Comparison of ENCODE assay signal across 8 cellular contexts in genomic region chr11:93895106-93895862, GRCh38. TPM values are rescaled to one million over a fixed set of nuclear protein-coding genes. Genes with fewer than 3 reads are reported as not detected.
A peak's percentile ranks its signal among the peaks of the same experiment; 100 is the strongest.
DNase-seq lines count a peak whose midpoint lies in the region; ATAC-seq and TF ChIP-seq lines count a peak whose summit lies in the region.

No MANE protein-coding gene starts in this region.

- H3K79me2 ChIP-seq in OCI-LY1 (ENCODE audit: insufficient read depth, low read length) = no peaks in the 10 kb centered on the region

- intact Hi-C loops in activated naive CD4-positive, alpha-beta T cell treated with anti-CD3 and anti-CD28 coated beads for 36 hours (cut with micrococcal nuclease) = loop anchor here (1.0 to 10.0 kb wide), 3 partner anchors 609 to 1240 kb away; no protein-coding TSS in a partner anchor
- intact Hi-C loops in right lobe of liver (cut with DNase I) = no loop called here

- no peaks in the 10 kb centered on the region for H3F3A ChIP-seq in OCI-LY1 (ENCODE audit: insufficient read depth, low read length)

- 38% methylated on average over 5 of the region's 5 CpGs for WGBS in right lobe of liver (ENCODE audit: insufficient coverage, low coverage, low lambda C conversion rate, missing lambda C conversion rate)

- H3K4me2 ChIP-seq in OCI-LY1 (ENCODE audit: low read length) = no peak overlapping the region

- no peaks in the 10 kb centered on the region for H4K20me1 ChIP-seq in OCI-LY1 (ENCODE audit: insufficient read depth, low read length)

- no peaks in the 10 kb centered on the region for H3K9me3 Mint-ChIP-seq in activated naive CD4-positive, alpha-beta T cell treated with anti-CD3 and anti-CD28 coated beads for 36 hours

- TF ChIP-seq POLR2A in right lobe of liver (IDR thresholded peaks at IDR 0.05) = no peak

- H3K27ac ChIP-seq in OCI-LY1 (ENCODE audit: low read depth, low read length, poor library complexity, severe bottlenecking) = no peak overlapping the region
- no peak overlapping the region for H3K27ac ChIP-seq in coronary artery
- no peak overlapping the region for H3K27ac ChIP-seq in right lobe of liver

- H3K9me3 ChIP-seq in OCI-LY1 (ENCODE audit: low read length) (no peaks in the 10 kb centered on the region), right lobe of liver (no peaks in the 10 kb centered on the region)

- TF ChIP-seq CTCF in OCI-LY1 (IDR thresholded peaks at IDR 0.05; ENCODE audit: low read length) (peak; percentile 57; the same call in 1 of the 2 replicates), coronary artery (IDR thresholded peaks at IDR 0.05) (peak; percentile 69), right lobe of liver (IDR thresholded peaks at IDR 0.05) (peak; percentile 44 to 62 (median 56))

- CTCF ChIA-PET in activated naive CD4-positive, alpha-beta T cell treated with anti-CD3 and anti-CD28 coated beads for 36 hours (lab: Charles Lee) = interaction anchor here (0.6 to 2.2 kb wide), 15 partner anchors 10 to 1146 kb away, joined by 3 to 26 read pairs (median 3); no protein-coding TSS in a partner anchor

- no peaks in the 10 kb centered on the region for H3K36me3 ChIP-seq in OCI-LY1 (ENCODE audit: insufficient read depth, low read length)
- H3K36me3 ChIP-seq in right lobe of liver = no peaks in the 10 kb centered on the region

- H3K27ac Mint-ChIP-seq in activated naive CD4-positive, alpha-beta T cell treated with anti-CD3 and anti-CD28 coated beads for 36 hours = no peak overlapping the region

- no peak overlapping the region for H2AFZ ChIP-seq in OCI-LY1 (ENCODE audit: low read length)

- no peaks in the 10 kb centered on the region for H3K4me1 Mint-ChIP-seq in activated naive CD4-positive, alpha-beta T cell treated with anti-CD3 and anti-CD28 coated beads for 36 hours (ENCODE audit: low read depth)

- no peaks in the 10 kb centered on the region for H3K9me2 ChIP-seq in OCI-LY1 (ENCODE audit: low read depth, low read length)

- peaks cover 40% of the 10 kb centered on the region for H3K27me3 Mint-ChIP-seq in activated naive CD4-positive, alpha-beta T cell treated with anti-CD3 and anti-CD28 coated beads for 36 hours (ENCODE audit: low read depth)

- H3K9ac ChIP-seq in OCI-LY1 (ENCODE audit: low read length) = no peak overlapping the region

- H3K4me1 ChIP-seq in OCI-LY1 (ENCODE audit: insufficient read depth, low read length, severe bottlenecking) = no peaks in the 10 kb centered on the region
- no peaks in the 10 kb centered on the region for H3K4me1 ChIP-seq in right lobe of liver

- peak; percentile 60 for ATAC-seq in HG03432 (IDR thresholded peaks at IDR 0.05; ENCODE audit: unreplicated experiment)
- peak; percentile 50 to 83 (median 63) for ATAC-seq in right lobe of liver
- ATAC-seq in GM18909 (IDR thresholded peaks at IDR 0.05; ENCODE audit: poor library complexity, unreplicated experiment) = no peak

- H3K4me3 ChIP-seq in OCI-LY1 (ENCODE audit: low read depth, low read length, poor library complexity, severe bottlenecking) (no peak overlapping the region), coronary artery (no peak overlapping the region), right lobe of liver (no peak overlapping the region)

- H3K27me3 ChIP-seq in OCI-LY1 (ENCODE audit: insufficient read depth, low read length) (0 out of 2 replicates have a peak, but pooled peaks cover 2% of the 10 kb centered on the region), right lobe of liver (no peaks in the 10 kb centered on the region)

- no peaks in the 10 kb centered on the region for H3K36me3 Mint-ChIP-seq in activated naive CD4-positive, alpha-beta T cell treated with anti-CD3 and anti-CD28 coated beads for 36 hours (ENCODE audit: low read depth)

- H3K4me3 Mint-ChIP-seq in activated naive CD4-positive, alpha-beta T cell treated with anti-CD3 and anti-CD28 coated beads for 36 hours = no peak overlapping the region

- DNase-seq in activated naive CD4-positive, alpha-beta T cell treated with anti-CD3 and anti-CD28 coated beads for 36 hours = peak; percentile 42
- DNase-seq in activated naive CD4-positive, alpha-beta T cell treated with anti-CD3 and anti-CD28 coated beads, Interleukin-2, amount 50 U/mL, for 16 hours = no peak
- DNase-seq in coronary artery (ENCODE audit: low spot score) (no peak), right lobe of liver (no peak), NCI-H128 (lab: John Stamatoyannopoulos, UW; ENCODE audit: unreplicated experiment) (no peak)

RNA-seq across cellular contexts. Expression of gene VSTM5, which starts 44.9 kb away (rescaled TPM):
- total RNA-seq in activated naive CD4-positive, alpha-beta T cell treated with anti-CD3 and anti-CD28 coated beads for 36 hours = not detected
- not detected for total RNA-seq in right lobe of liver
